In genomic region chr5:51961154-51961562, GRCh38 we compare ENCODE assay signal across 1 cellular context.
TF ChIP-seq lines count a peak whose summit lies in the region.

No MANE protein-coding gene starts in this region.

TF ChIP-seq in GM12878, 131 proteins besides CTCF, POLR2A, EP300 and RAD21 (continued from another document):
- TF ChIP-seq IKZF2 (IDR thresholded peaks at IDR 0.05) (no peak), BCL3 (IDR thresholded peaks at IDR 0.05; ENCODE audit: borderline replicate concordance, insufficient read depth, low read depth, low read length, poor library complexity, severe bottlenecking) (no peak), BMI1 (IDR thresholded peaks at IDR 0.05; ENCODE audit: borderline replicate concordance) (no peak), RELA (IDR thresholded peaks at IDR 0.05; ENCODE audit: borderline replicate concordance, partially characterized antibody) (no peak), CBX3 (IDR thresholded peaks at IDR 0.05; ENCODE audit: borderline replicate concordance, low read depth) (no peak)
